ENCODE assay signal across 8 cellular contexts in the genomic region with DNA sequence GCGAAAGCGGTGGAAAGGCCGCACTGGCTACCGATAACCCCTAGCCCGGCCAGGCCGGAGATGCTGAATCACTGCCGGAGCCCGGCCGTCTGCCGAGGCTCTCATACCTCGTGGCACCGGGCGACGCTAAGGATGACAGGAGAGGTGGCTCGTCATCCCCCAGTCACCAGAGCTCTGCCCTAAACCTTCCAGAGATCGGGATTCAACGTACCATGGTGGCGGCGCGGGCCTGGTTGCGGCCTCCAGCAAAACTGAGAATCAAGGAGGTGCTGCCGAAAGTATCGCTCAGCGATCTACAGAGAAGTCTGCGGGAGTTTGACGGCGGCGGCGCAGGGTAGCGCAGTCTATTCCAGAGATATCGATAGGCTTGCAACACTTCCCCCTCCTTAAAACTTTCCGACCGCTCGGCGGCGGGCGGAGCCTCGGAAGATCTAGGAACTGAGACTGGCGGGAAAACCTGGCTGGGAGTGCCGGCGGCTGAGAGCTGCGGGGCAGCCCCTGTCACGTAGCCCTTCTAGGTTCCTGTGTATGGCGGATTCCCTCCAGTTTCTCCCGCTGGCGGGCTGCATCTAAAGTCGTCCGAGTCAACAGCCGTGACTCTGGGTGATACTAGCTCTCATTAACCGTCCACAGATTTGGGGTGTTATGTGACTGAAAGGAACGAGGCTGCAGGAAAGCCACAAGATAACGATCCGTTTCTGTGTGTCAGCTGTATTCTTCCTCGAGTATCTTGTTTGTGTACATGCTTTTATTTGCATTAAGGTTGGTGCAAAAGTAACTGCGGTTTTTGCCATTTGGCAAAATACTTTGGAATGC. TPM values are rescaled to one million over a fixed set of nuclear protein-coding genes. Genes with fewer than 3 reads are reported as not detected.
DNase-seq lines count a peak whose midpoint lies in the region; ATAC-seq, FAIRE-seq and TF ChIP-seq lines count a peak whose summit lies in the region.

A gene (minus strand): TSS at position 301 of the 816 bp plus-strand sequence. CDS start 87 bp downstream, at position 214.

- H3K4me3 ChIP-seq in adrenal gland, result peak within 1 kb of the TSS; percentile 60 to 84 (median 81)
- H3K4me3 ChIP-seq in heart right ventricle, result peak within 1 kb of the TSS; percentile 63 to 98 (median 82)
- peak within 1 kb of the TSS; percentile 71 for H3K4me3 ChIP-seq in upper lobe of right lung

- no peaks in the 10 kb centered on the region for H3K9me3 ChIP-seq in adrenal gland (replicated peaks in 1 of 3)
- H3K9me3 ChIP-seq in heart right ventricle, result no peaks in the 10 kb centered on the region
- no peaks in the 10 kb centered on the region for H3K9me3 ChIP-seq in upper lobe of right lung

- peak; percentile 80; the same call in 1 of the 2 replicates for TF ChIP-seq POLR2A in GM12892 (IDR thresholded peaks at IDR 0.05; ENCODE audit: low read depth, low read length)
- peak; percentile 58 to 85 for TF ChIP-seq POLR2A in adrenal gland (IDR thresholded peaks at IDR 0.05)

- H3K4me1 ChIP-seq in adrenal gland (replicated peaks in 1 of 2), result peaks cover 12 to 18% of the 10 kb centered on the region in 2 donors
- peaks cover 0 to 31% (median 19%) of the 10 kb centered on the region in 9 donors for H3K4me1 ChIP-seq in heart right ventricle
- peaks cover 14% of the 10 kb centered on the region for H3K4me1 ChIP-seq in upper lobe of right lung

- ATAC-seq in HG02852 (IDR thresholded peaks at IDR 0.05; ENCODE audit: unreplicated experiment), result peak; percentile 89
- peak; percentile 98 to 99 (median 99) for ATAC-seq in heart right ventricle
- peak; percentile 98 for ATAC-seq in upper lobe of right lung

- WGBS in adrenal gland, 4 donors, result 0% methylated on average over 32 to 55 of the region's 55 CpGs
- WGBS in heart right ventricle, 2 donors, result 0 to 1% methylated on average over 55 of the region's 55 CpGs

- peak; percentile 69 for DNase-seq in GM12892 (ENCODE audit: insufficient read length)
- peak; percentile 94 for DNase-seq in NCI-H146 (lab: John Stamatoyannopoulos, UW)
- DNase-seq in T-helper 1 cell, result peak; percentile 86 to 94 (median 89)
- DNase-seq in adrenal gland, result peak; percentile 92 to 98 (median 96)
- peak; percentile 92 to 94 for DNase-seq in heart right ventricle
- peak; percentile 98 for DNase-seq in posterior vena cava (ENCODE audit: low spot score)
- peak; percentile 98 for DNase-seq in upper lobe of right lung

- intact Hi-C loops in adrenal gland (cut with DNase I), result no loop called here
- intact Hi-C loops in heart right ventricle (cut with DNase I), result loop anchor here in 4 of 10 donors (2.0 to 5.0 kb wide), 2 partner anchors 372 to 373 kb away; a partner anchor contains a TSS
- intact Hi-C loops in posterior vena cava (cut with DNase I), result no loop called here
- intact Hi-C loops in upper lobe of right lung (cut with DNase I), result no loop called here

- H3K27me3 ChIP-seq in adrenal gland, result no peaks in the 10 kb centered on the region
- H3K27me3 ChIP-seq in heart right ventricle, result no peaks in the 10 kb centered on the region
- no peaks in the 10 kb centered on the region for H3K27me3 ChIP-seq in upper lobe of right lung

- FAIRE-seq in GM12892 (lab: Jason Lieb, UNC), result peak; percentile 98

- peak within 1 kb of the TSS; percentile 75 to 95 (median 92) for H3K27ac ChIP-seq in adrenal gland
- peak within 1 kb of the TSS; percentile 66 to 96 (median 92) for H3K27ac ChIP-seq in heart right ventricle
- peak within 1 kb of the TSS; percentile 89 for H3K27ac ChIP-seq in upper lobe of right lung

- H3K36me3 ChIP-seq in adrenal gland (replicated peaks in 1 of 2) (peaks cover 0 to 25% of the 10 kb centered on the region in 2 donors), heart right ventricle (peaks cover 0 to 36% (median 23%) of the 10 kb centered on the region in 9 donors), upper lobe of right lung (peaks cover 31% of the 10 kb centered on the region)

- TF ChIP-seq CTCF in adrenal gland (IDR thresholded peaks at IDR 0.05) (peak; percentile 56 to 86 (median 76)), heart right ventricle (IDR thresholded peaks at IDR 0.05) (peak; percentile 25 to 58 (median 42)), upper lobe of right lung (IDR thresholded peaks at IDR 0.05) (peak; percentile 46)

RNA-seq across cellular contexts. Expression of the gene that starts here (rescaled TPM):
- polyA plus RNA-seq in GM12892 (2012; ENCODE audit: missing spikeins), result 302 TPM
- 100 to 1,000 TPM in 7 of 8 donors, 10 to 100 TPM in 1; 92.4 to 153 (median 124) TPM for total RNA-seq in adrenal gland
- polyA plus RNA-seq in adrenal gland, result 100 to 1,000 TPM; 198 to 234 (median 232) TPM
- 100 to 1,000 TPM; 117 to 147 (median 124) TPM for total RNA-seq in heart right ventricle
- 100 to 1,000 TPM; 131 to 150 TPM for polyA plus RNA-seq in heart right ventricle
- total RNA-seq in posterior vena cava, result 100 to 1,000 TPM; 112 to 140 TPM
- 128 TPM for total RNA-seq in upper lobe of right lung

Comparison
In these comparisons a context has a peak if more than half of its experiments do, and no peak if none do; other contexts are left out.
1. Peak in every context shown above with its lines: DNase-seq, ATAC-seq, H3K4me3 ChIP-seq and H3K27ac ChIP-seq.